Comparison of ENCODE assay signal across 8 cellular contexts in genomic region chr12:47773062-47773857, GRCh38. TPM values are rescaled to one million over a fixed set of nuclear protein-coding genes. Genes with fewer than 3 reads are reported as not detected.
DNase-seq lines count a peak whose midpoint lies in the region; ATAC-seq, FAIRE-seq and TF ChIP-seq lines count a peak whose summit lies in the region.

Gene SLC48A1, plus strand, starts transcription at chr12:47773238. Its CDS starts 67 bp downstream, at chr12:47773305.

- TF ChIP-seq CTCF in adrenal gland (IDR thresholded peaks at IDR 0.05): peak in 3 of 6 experiments; percentile 11 to 40 (median 35)

- H3K9me3 ChIP-seq in adrenal gland (replicated peaks in 1 of 3): no peaks in the 10 kb centered on the region

- H3K4me3 ChIP-seq in adrenal gland: peak within 1 kb of the TSS; percentile 57 to 78 (median 64)

- H3K27ac ChIP-seq in adrenal gland: peak within 1 kb of the TSS in 4 of 5 donors; percentile 74 to 87 (median 84)

- no peak for FAIRE-seq in urothelium cell line (lab: Jason Lieb, UNC)

- intact Hi-C loops in adrenal gland (cut with DNase I) (no loop called here), left ventricle myocardium superior (cut with micrococcal nuclease) (loop anchor here (10.0 kb wide), 1 partner anchor 62 kb away; no protein-coding TSS in a partner anchor)

- DNase-seq in ELF-1 (ENCODE audit: low read depth, low spot score): peak; percentile 47
- DNase-seq in HuH-7.5 (ENCODE audit: low spot score): peak; percentile 94
- peak; percentile 60 for DNase-seq in SW480 (ENCODE audit: low spot score)
- DNase-seq in adrenal gland: peak; percentile 65 to 82 (median 78)
- DNase-seq in left ventricle myocardium superior: peak; percentile 90
- DNase-seq in pulmonary artery endothelial cell (ENCODE audit: low read depth, low spot score): no peak
- DNase-seq in urothelium cell line (ENCODE audit: low spot score): peak; percentile 95

- TF ChIP-seq POLR2A in adrenal gland (IDR thresholded peaks at IDR 0.05): peak; percentile 82 to 91

- ATAC-seq in GM21515 (IDR thresholded peaks at IDR 0.05; ENCODE audit: unreplicated experiment) (peak; percentile 87), left ventricle myocardium superior (peak; percentile 84)

- WGBS in adrenal gland, 4 donors: 0 to 2% (median 1%) methylated on average over 17 to 106 of the region's 106 CpGs

- H3K4me1 ChIP-seq in adrenal gland (replicated peaks in 1 of 2): peaks cover 42 to 55% of the 10 kb centered on the region in 2 donors

- H3K27me3 ChIP-seq in adrenal gland: no peaks in the 10 kb centered on the region

- no peaks in the 10 kb centered on the region for H3K36me3 ChIP-seq in adrenal gland (replicated peaks in 1 of 2)

RNA-seq across cellular contexts. Expression of gene SLC48A1, which starts in this region (rescaled TPM):
- total RNA-seq in adrenal gland: 10 to 100 TPM; 52.5 to 91.9 (median 73.6) TPM
- 10 to 100 TPM; 36.3 to 51.0 (median 44.8) TPM for polyA plus RNA-seq in adrenal gland
- total RNA-seq in left ventricle myocardium superior: 23.7 TPM
- 12.9 and 19.8 TPM in 2 replicates for total RNA-seq in pulmonary artery endothelial cell
